In the genomic region with DNA sequence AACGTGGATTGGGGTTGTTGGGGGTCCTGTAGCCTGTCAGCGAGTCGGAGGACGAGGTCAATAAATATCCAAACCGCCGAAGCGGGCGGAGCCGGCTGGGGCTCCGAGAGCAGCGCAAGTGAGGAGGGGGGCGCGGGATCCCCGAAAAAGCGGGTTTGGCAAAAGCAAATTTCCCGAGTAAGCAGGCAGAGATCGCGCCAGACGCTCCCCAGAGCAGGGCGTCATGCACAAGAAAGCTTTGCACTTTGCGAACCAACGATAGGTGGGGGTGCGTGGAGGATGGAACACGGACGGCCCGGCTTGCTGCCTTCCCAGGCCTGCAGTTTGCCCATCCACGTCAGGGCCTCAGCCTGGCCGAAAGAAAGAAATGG, we compare ENCODE assay signal across 8 cellular contexts. TPM values are rescaled to one million over a fixed set of nuclear protein-coding genes. Genes with fewer than 3 reads are reported as not detected.
DNase-seq lines count a peak whose midpoint lies in the region; ATAC-seq and TF ChIP-seq lines count a peak whose summit lies in the region.

No MANE protein-coding gene starts in this region.

- H3K9me3 Mint-ChIP-seq in GM23338 = no peaks in the 10 kb centered on the region
- no peaks in the 10 kb centered on the region for H3K9me3 Mint-ChIP-seq in T-cell
- H3K9me3 Mint-ChIP-seq in memory B cell = no peaks in the 10 kb centered on the region

- POLR2A ChIA-PET in T-cell (lab: Charles Lee) = interaction anchor here (0.6 kb wide), 2 partner anchors 24 to 52 kb away, joined by 3 to 6 read pairs; no protein-coding TSS in a partner anchor

- no peak for ATAC-seq in GM23338
- ATAC-seq in T-cell (replicated peaks in 1 of 4) = peak; percentile 43 to 56 (median 46)
- ATAC-seq in memory B cell (ENCODE audit: low read depth) = peak; percentile 38
- ATAC-seq in HG02973 (IDR thresholded peaks at IDR 0.05; ENCODE audit: unreplicated experiment) = no peak
- ATAC-seq in GM21526 (IDR thresholded peaks at IDR 0.05; ENCODE audit: low FRiP score, unreplicated experiment) = no peak

- no peak for TF ChIP-seq CTCF in GM23338 (conservative IDR thresholded peaks at IDR 0.05; ENCODE audit: low read depth in 2 of 2)
- TF ChIP-seq CTCF in coronary artery (IDR thresholded peaks at IDR 0.05) = no peak

- H3K27me3 Mint-ChIP-seq in GM23338 (ENCODE audit: insufficient read depth, low read depth, poor library complexity) (peaks cover 34% of the 10 kb centered on the region), T-cell (peaks cover 7 to 15% of the 10 kb centered on the region in 2 donors), memory B cell (peaks cover 10% of the 10 kb centered on the region)

- CTCF ChIA-PET in T-cell (lab: Charles Lee) = interaction anchor here (0.6 to 3.1 kb wide), 20 partner anchors 9 to 246 kb away, joined by 3 to 61 read pairs (median 7); partner anchors contain the start of genes DMPK (in 1 of the 2), DMWD (in 1 of the 2), FBXO46 (in 1 of the 2) and MYPOP (in 1 of the 2)

- H3K79me2 ChIP-seq in GM23338 (replicated peaks; ENCODE audit: insufficient read depth) = no peaks in the 10 kb centered on the region

- H3K36me3 ChIP-seq in GM23338 (ENCODE audit: insufficient read depth) = 0 out of 2 replicates have a peak, but pooled peaks cover 3% of the 10 kb centered on the region
- peaks cover 0 to 18% (median 7%) of the 10 kb centered on the region in 5 donors for H3K36me3 ChIP-seq in subcutaneous abdominal adipose tissue (ENCODE audit: control insufficient read depth in 5 of 5, insufficient read depth in 5 of 5, low read length in 5 of 5)

- peaks cover 3% of the 10 kb centered on the region; the same call in 1 of the 2 replicates for H4K20me1 ChIP-seq in GM23338 (replicated peaks; ENCODE audit: insufficient read depth)

- H3K4me1 Mint-ChIP-seq in GM23338 (peaks cover 23% of the 10 kb centered on the region), T-cell (peaks cover 9 to 20% (median 11%) of the 10 kb centered on the region in 3 donors), memory B cell (peaks cover 19% of the 10 kb centered on the region)

- H3K27ac Mint-ChIP-seq in GM23338 = peak overlapping the region; percentile 99
- H3K27ac Mint-ChIP-seq in T-cell = peak overlapping the region; percentile 76 to 86
- H3K27ac Mint-ChIP-seq in memory B cell = peak overlapping the region; percentile 85

- H3K4me3 Mint-ChIP-seq in GM23338 (peak overlapping the region; percentile 91), T-cell (peak overlapping the region; percentile 81 to 90 (median 84)), memory B cell (peak overlapping the region; percentile 93)

- H2AFZ ChIP-seq in GM23338 = no peak overlapping the region

- peak overlapping the region; percentile 76 for H3K4me3 ChIP-seq in GM23338
- H3K4me3 ChIP-seq in coronary artery = peak overlapping the region; percentile 87
- H3K4me3 ChIP-seq in subcutaneous abdominal adipose tissue (ENCODE audit: low read depth in 1 of 5, low read length in 5 of 5) = peak overlapping the region; percentile 68 to 93 (median 81)

- peaks cover 20% of the 10 kb centered on the region for H3K36me3 Mint-ChIP-seq in GM23338 (ENCODE audit: low read depth)
- H3K36me3 Mint-ChIP-seq in T-cell = no peaks in the 10 kb centered on the region
- no peaks in the 10 kb centered on the region for H3K36me3 Mint-ChIP-seq in memory B cell

- H3F3A ChIP-seq in GM23338 (replicated peaks; ENCODE audit: low read depth) = peaks cover 25% of the 10 kb centered on the region

- H3K4me1 ChIP-seq in GM23338 (ENCODE audit: insufficient read depth) (peaks cover 26% of the 10 kb centered on the region), subcutaneous abdominal adipose tissue (ENCODE audit: control insufficient read depth in 5 of 5, insufficient read depth in 5 of 5, low read length in 5 of 5) (peaks cover 0 to 52% (median 43%) of the 10 kb centered on the region in 5 donors)

- peak overlapping the region; percentile 97 for H3K27ac ChIP-seq in GM23338 (ENCODE audit: low read depth)
- H3K27ac ChIP-seq in coronary artery = peak overlapping the region; percentile 93 to 95
- peak overlapping the region; percentile 94 for H3K27ac ChIP-seq in subcutaneous abdominal adipose tissue (ENCODE audit: low read depth, low read length)

- no peaks in the 10 kb centered on the region for H3K9me3 ChIP-seq in subcutaneous abdominal adipose tissue (ENCODE audit: control insufficient read depth in 5 of 5, low read length in 5 of 5)

- H3K9me2 ChIP-seq in GM23338 (ENCODE audit: insufficient read depth) = no peaks in the 10 kb centered on the region

- peak overlapping the region; percentile 99 for H3K4me2 ChIP-seq in GM23338

- H3K27me3 ChIP-seq in GM23338 (ENCODE audit: insufficient read depth) = no peaks in the 10 kb centered on the region
- peaks cover 0 to 5% (median 0%) of the 10 kb centered on the region in 5 donors for H3K27me3 ChIP-seq in subcutaneous abdominal adipose tissue (ENCODE audit: control insufficient read depth in 5 of 5, insufficient read depth in 4 of 5, low read length in 5 of 5)

- peak overlapping the region in 4 of 5 donors; percentile 45 to 74 (median 58) for H3K9ac ChIP-seq in subcutaneous abdominal adipose tissue (ENCODE audit: low read length in 5 of 5)

- DNase-seq in Ammon's horn (ENCODE audit: low spot score) (peak; percentile 67), GM23338 (ENCODE audit: low spot score) (peak; percentile 44), T-cell (peak in 26 of 34 experiments; percentile 52 to 78 (median 65)), coronary artery (ENCODE audit: low spot score) (no peak), memory B cell (ENCODE audit: low spot score in 2 of 2) (peak in 1 of 2 donors; percentile 74)

TF ChIP-seq in GM23338, 12 proteins besides CTCF, POLR2A, EP300 and RAD21 (continues in another document):
- TF ChIP-seq, protein P1, sequence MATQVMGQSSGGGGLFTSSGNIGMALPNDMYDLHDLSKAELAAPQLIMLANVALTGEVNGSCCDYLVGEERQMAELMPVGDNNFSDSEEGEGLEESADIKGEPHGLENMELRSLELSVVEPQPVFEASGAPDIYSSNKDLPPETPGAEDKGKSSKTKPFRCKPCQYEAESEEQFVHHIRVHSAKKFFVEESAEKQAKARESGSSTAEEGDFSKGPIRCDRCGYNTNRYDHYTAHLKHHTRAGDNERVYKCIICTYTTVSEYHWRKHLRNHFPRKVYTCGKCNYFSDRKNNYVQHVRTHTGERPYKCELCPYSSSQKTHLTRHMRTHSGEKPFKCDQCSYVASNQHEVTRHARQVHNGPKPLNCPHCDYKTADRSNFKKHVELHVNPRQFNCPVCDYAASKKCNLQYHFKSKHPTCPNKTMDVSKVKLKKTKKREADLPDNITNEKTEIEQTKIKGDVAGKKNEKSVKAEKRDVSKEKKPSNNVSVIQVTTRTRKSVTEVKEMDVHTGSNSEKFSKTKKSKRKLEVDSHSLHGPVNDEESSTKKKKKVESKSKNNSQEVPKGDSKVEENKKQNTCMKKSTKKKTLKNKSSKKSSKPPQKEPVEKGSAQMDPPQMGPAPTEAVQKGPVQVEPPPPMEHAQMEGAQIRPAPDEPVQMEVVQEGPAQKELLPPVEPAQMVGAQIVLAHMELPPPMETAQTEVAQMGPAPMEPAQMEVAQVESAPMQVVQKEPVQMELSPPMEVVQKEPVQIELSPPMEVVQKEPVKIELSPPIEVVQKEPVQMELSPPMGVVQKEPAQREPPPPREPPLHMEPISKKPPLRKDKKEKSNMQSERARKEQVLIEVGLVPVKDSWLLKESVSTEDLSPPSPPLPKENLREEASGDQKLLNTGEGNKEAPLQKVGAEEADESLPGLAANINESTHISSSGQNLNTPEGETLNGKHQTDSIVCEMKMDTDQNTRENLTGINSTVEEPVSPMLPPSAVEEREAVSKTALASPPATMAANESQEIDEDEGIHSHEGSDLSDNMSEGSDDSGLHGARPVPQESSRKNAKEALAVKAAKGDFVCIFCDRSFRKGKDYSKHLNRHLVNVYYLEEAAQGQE (IDR thresholded peaks at IDR 0.05; ENCODE audit: unreplicated experiment) = no peak
- TF ChIP-seq EZH2 (IDR thresholded peaks at IDR 0.05; ENCODE audit: low read depth, unreplicated experiment) (no peak), ZNF331 (CRISPR knock-in tag; IDR thresholded peaks at IDR 0.05; ENCODE audit: low read depth) (no peak), ZNF114 (CRISPR knock-in tag; IDR thresholded peaks at IDR 0.05) (no peak), ETS1 (IDR thresholded peaks at IDR 0.05) (no peak), CREB1 (CRISPR knock-in tag; IDR thresholded peaks at IDR 0.05; ENCODE audit: low read depth) (no peak), POLR2AphosphoS5 (IDR thresholded peaks at IDR 0.05; ENCODE audit: low read depth) (no peak; the same call in 1 of the 2 replicates)

RNA-seq across cellular contexts. Expression of gene SIX5, which starts 0.8 kb away (rescaled TPM):
- 16.1 and 22.6 TPM in 2 replicates for total RNA-seq in GM23338 (2014; rRNA removed; shearing (Covaris generic))
- 10.1 and 12.4 TPM in 2 replicates for polyA plus RNA-seq in GM23338 (2016; fragmentation: Nextera tagmentation; extraction: Ambion mirVana)
- 1 to 10 TPM in 3 of 5 donors, under 1 TPM in 2; 0.89 to 2.1 (median 1.3) TPM for total RNA-seq in T-cell

RNA-seq across cellular contexts. Expression of gene DMPK, which starts 12.5 kb away (rescaled TPM):
- 18.9 and 24.0 TPM in 2 replicates for total RNA-seq in GM23338 (2014; rRNA removed; shearing (Covaris generic))
- polyA plus RNA-seq in GM23338 (2016; fragmentation: Nextera tagmentation; extraction: Ambion mirVana) = 9.2 and 9.8 TPM in 2 replicates
- 10 to 100 TPM; 31.4 to 46.4 (median 36.9) TPM for total RNA-seq in T-cell

RNA-seq across cellular contexts. Expression of gene DMWD, which starts 22.8 kb away (rescaled TPM):
- 33.1 and 45.6 TPM in 2 replicates for total RNA-seq in GM23338 (2014; rRNA removed; shearing (Covaris generic))
- 11.8 and 12.1 TPM in 2 replicates for polyA plus RNA-seq in GM23338 (2016; fragmentation: Nextera tagmentation; extraction: Ambion mirVana)
- 10 to 100 TPM; 28.4 to 53.3 (median 44.6) TPM for total RNA-seq in T-cell

RNA-seq across cellular contexts. Expression of gene MEIOSIN, which starts 36.6 kb away (rescaled TPM):
- total RNA-seq in GM23338 (2014; rRNA removed; shearing (Covaris generic)) = 0.16 and 0.28 TPM in 2 replicates
- polyA plus RNA-seq in GM23338 (2016; fragmentation: Nextera tagmentation; extraction: Ambion mirVana) = 0.21 TPM in 1 of 2 replicates, not detected in the other
- total RNA-seq in T-cell = not detected

RNA-seq across cellular contexts. Expression of gene FBXO46, which starts 39.1 kb away (rescaled TPM):
- total RNA-seq in GM23338 (2014; rRNA removed; shearing (Covaris generic)) = 34.4 and 35.8 TPM in 2 replicates
- polyA plus RNA-seq in GM23338 (2016; fragmentation: Nextera tagmentation; extraction: Ambion mirVana) = 9.4 and 12.0 TPM in 2 replicates
- total RNA-seq in T-cell = 10 to 100 TPM; 27.9 to 48.3 (median 38.0) TPM

Comparison
In these comparisons a context has a peak if more than half of its experiments do, and no peak if none do; other contexts are left out.
1. ATAC-seq: peak in T-cell (4 of 4) and memory B cell (single experiment); none in GM23338 (single experiment), HG02973 (single experiment) and GM21526 (single experiment).
2. Peak in every context shown above with its lines, with median percentiles within 50 percentile points of each other: H3K27ac ChIP-seq, H3K4me3 ChIP-seq, H3K27ac Mint-ChIP-seq and H3K4me3 Mint-ChIP-seq.